Comparison of ENCODE assay signal across 26 cellular contexts in the genomic region with DNA sequence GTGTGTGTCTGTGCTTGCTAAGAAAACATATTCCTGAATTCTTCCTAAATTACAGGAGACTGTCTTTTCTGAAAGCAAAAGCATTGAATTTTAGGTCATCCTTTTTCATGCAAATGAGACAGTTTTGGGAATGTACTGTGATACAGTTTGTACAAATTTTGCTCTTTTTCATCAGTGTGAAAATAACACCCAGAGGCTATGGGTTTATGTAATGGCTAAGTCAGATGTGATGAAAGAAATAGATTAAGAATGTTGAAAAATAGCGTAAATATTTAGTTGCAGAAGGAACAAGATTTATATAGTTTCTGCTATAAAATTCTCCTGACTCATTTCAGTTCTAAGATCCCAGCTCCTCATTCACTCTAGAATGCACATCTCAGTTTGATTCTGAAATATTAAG. TPM values are rescaled to one million over a fixed set of nuclear protein-coding genes. Genes with fewer than 3 reads are reported as not detected.
DNase-seq lines count a peak whose midpoint lies in the region; ATAC-seq and TF ChIP-seq lines count a peak whose summit lies in the region.
"Had no signal": no experiment of that assay in that cellular context is flagged by ENCODE, and none has a peak within 500 bp of the region (broad histone marks: within the 10 kb centered on the region; RNA-seq: fewer than 3 reads in every experiment).

No MANE protein-coding gene starts in this region.

- in situ Hi-C loops in GM13977 (cut with MboI; ENCODE audit: low pct_unique_long_range_greater_than_20kb, low sequenced_read_pairs, unreplicated experiment) = no loop called here

- no peak for DNase-seq in dorsolateral prefrontal cortex
- DNase-seq in superior temporal gyrus (ENCODE audit: extremely low spot score) = peak; percentile 73
- DNase-seq in GM13977 (ENCODE audit: low spot score) = no peak
- no peak for DNase-seq in COLO829 (ENCODE audit: low spot score)
- DNase-seq: AML-193; CD4-positive, alpha-beta T cell; CD8-positive, alpha-beta T cell; COR-L47; DMS 273 treated with DMSO at 0.1 percent for 48 hours; DMS153; DMS53; DMS79; DND-41; EL; GDM1 had no signal

- intact Hi-C loops in dorsolateral prefrontal cortex (cut with DNase I) = no loop called here

- H3K27ac ChIP-seq in angular gyrus (ENCODE audit: low read depth, low read length) (peak overlapping the region; percentile 81), dorsolateral prefrontal cortex (peak overlapping the region in 47 of 59 donors; percentile 6 to 92 (median 66))
- H3K27ac ChIP-seq: 22Rv1; A549; BLaER1 treated with 17β-estradiol and CSF1 and Interleukin-3, amounts not matched to agents 10 nM and 100 nM; C4-2B had no signal

- H3K4me3 ChIP-seq in dorsolateral prefrontal cortex = no peak overlapping the region
- H3K4me3 ChIP-seq: A549; BLaER1 treated with 17β-estradiol and CSF1 and Interleukin-3, amounts not matched to agents 10 nM and 100 nM; GM12878 had no signal

- no peak for ATAC-seq in GM21619 (IDR thresholded peaks at IDR 0.05; ENCODE audit: unreplicated experiment)
- ATAC-seq: A549; CD8-positive, alpha-beta T cell; GM12878 had no signal

- TF ChIP-seq CTCF in dorsolateral prefrontal cortex (IDR thresholded peaks at IDR 0.05 in 54 of 56, conservative IDR thresholded peaks at IDR 0.05 in 2 of 56; ENCODE audit: low read depth in 1 of 56, partially characterized antibody in 56 of 56) (no peak), GM13977 (IDR thresholded peaks at IDR 0.05; ENCODE audit: extremely low read depth, insufficient read depth, missing control alignments) (no peak)

- no peaks in the 10 kb centered on the region for H3K27me3 ChIP-seq in dorsolateral prefrontal cortex
- H3K27me3 ChIP-seq: BLaER1 treated with 17β-estradiol and CSF1 and Interleukin-3, amounts not matched to agents 10 nM and 100 nM had no signal

RNA-seq across cellular contexts. Expression of gene POM121L12, which starts 24.6 kb away (rescaled TPM):
- total RNA-seq in dorsolateral prefrontal cortex = not detected
- total RNA-seq: A172; B cell; CD4-positive, alpha-beta T cell; CD8-positive, alpha-beta T cell; Daoy; G401; GM12878 had no signal
